In the genomic region with DNA sequence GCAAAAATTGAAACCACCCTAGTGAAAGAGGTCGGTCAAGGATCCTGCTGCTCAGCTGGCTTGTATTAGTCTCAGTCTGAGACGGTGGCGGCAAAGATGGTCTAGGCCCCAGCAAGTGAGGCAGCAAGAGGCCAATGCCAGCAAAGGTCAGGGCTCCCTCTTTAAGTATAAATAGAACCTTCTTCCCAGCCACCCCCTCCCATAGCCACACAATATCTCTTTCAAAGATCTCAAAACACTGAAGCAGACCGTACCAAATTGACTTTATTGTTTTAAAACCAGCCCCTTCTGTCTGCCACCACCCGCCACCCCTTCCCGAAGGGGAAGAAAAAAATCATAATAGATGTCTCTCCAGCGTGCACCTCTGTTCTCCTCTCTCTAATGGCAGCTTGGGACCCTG, we compare ENCODE assay signal across 23 cellular contexts.
DNase-seq lines count a peak whose midpoint lies in the region; ATAC-seq and TF ChIP-seq lines count a peak whose summit lies in the region.
"Had no signal": no experiment of that assay in that cellular context is flagged by ENCODE, and none has a peak within 500 bp of the region (broad histone marks: within the 10 kb centered on the region; RNA-seq: fewer than 3 reads in every experiment).

No MANE protein-coding gene starts in this region.

- H3K4me1 Mint-ChIP-seq in brain (peaks cover 50% of the 10 kb centered on the region), nephron (peaks cover 42% of the 10 kb centered on the region)
- H3K4me1 Mint-ChIP-seq: GM23338 had no signal

- H3K27ac Mint-ChIP-seq in brain (peak overlapping the region in 3 of 5 experiments; percentile 14 to 62 (median 39)), nephron (peak overlapping the region; percentile 42 to 88 (median 62))
- H3K27ac Mint-ChIP-seq: GM23338, H9, HFFc6 had no signal

- H3K9me3 Mint-ChIP-seq in brain (peaks cover 0 to 10% (median 3%) of the 10 kb centered on the region in 5 experiments), nephron (no peaks in the 10 kb centered on the region)
- H3K9me3 Mint-ChIP-seq: HFFc6 had no signal

- intact Hi-C loops in sciatic nerve (cut with DNase I), result no loop called here

- DNase-seq in RPMI7951 (ENCODE audit: low read depth) (peak; percentile 64), sciatic nerve (ENCODE audit: low spot score) (no peak), NCI-H446 treated with DMSO at 0.1 percent for 48 hours (lab: John Stamatoyannopoulos, UW) (no peak), DMS114 treated with DMSO at 0.1 percent for 48 hours (lab: John Stamatoyannopoulos, UW; ENCODE audit: unreplicated experiment) (no peak)
- DNase-seq: BE2C, Calu3, H9, HFFc6, Kasumi-1, NCI-H1092 treated with DMSO at 0.1 percent for 48 hours, NCI-H146, NCI-H1930, NCI-H2107, NCI-H524 treated with DMSO at 0.1 percent for 48 hours, NCI-H774, PC-3 had no signal

- peak; percentile 30 for ATAC-seq in sciatic nerve
- no peak for ATAC-seq in GM19351 (IDR thresholded peaks at IDR 0.05; ENCODE audit: unreplicated experiment)
- ATAC-seq: GM23338, K562, PC-3, Right ventricle myocardium inferior had no signal

- H3K36me3 Mint-ChIP-seq in brain (peaks cover 4% of the 10 kb centered on the region), nephron (ENCODE audit: low read depth) (peaks cover 4% of the 10 kb centered on the region)
- H3K36me3 Mint-ChIP-seq: CD14-positive monocyte had no signal

- H3K4me3 Mint-ChIP-seq in brain, result peak overlapping the region in 1 of 5 experiments; percentile 0
- no peak overlapping the region for H3K4me3 Mint-ChIP-seq in nephron
- H3K4me3 Mint-ChIP-seq: CD14-positive monocyte, GM23338, H9, HFFc6 had no signal

- H3K27me3 Mint-ChIP-seq in brain, result peaks cover 5% of the 10 kb centered on the region
- H3K27me3 Mint-ChIP-seq in nephron (ENCODE audit: low read depth), result no peaks in the 10 kb centered on the region

- TF ChIP-seq CTCF in brain (conservative IDR thresholded peaks at IDR 0.05) (no peak), nephron (IDR thresholded peaks at IDR 0.05; ENCODE audit: unreplicated experiment in 3 of 3) (no peak)
